In the genomic region with DNA sequence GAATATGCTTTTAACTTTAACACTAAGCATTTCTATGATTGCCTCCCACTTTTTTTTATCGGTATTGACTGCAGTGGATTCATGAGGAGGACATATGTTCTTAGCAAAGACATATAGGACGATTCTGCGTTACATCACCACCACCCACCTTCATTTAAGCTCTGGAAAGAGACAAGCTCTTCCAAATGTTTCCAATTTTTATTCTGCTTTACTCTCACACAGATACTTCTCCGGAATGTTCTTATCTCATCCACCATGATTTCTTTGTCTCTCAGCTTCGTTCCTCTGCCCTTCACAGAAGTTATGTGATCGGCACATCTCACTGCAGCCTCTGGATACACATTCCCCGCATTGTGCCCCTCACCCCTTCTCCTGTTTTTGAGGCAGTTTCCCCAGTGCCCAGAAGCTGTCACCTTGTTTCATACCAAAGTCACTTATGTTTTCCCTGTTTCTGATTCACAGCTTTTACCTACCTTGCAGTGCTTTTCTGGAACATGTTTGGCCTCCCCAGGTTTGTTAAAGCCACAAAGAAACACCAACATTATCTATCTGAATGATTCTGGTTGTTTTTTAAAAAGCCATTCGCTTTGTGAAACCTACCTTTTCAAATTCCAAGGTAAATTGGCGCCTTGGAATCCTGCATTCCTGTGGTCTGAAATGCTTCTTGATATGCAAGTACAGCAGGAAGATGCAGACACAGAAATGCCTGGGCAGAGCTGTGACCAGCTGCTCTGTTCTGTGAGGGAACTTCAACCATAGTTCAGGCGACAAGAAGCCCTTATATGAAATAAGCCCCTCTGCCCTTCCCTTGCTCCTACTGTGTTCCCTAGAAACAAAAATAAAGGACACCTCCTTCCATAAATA, we compare ENCODE assay signal across 1 cellular context.
TF ChIP-seq lines count a peak whose summit lies in the region.

No MANE protein-coding gene starts in this region.

TF ChIP-seq in H1, 55 proteins besides CTCF, POLR2A, EP300 and RAD21:
- no peak for TF ChIP-seq ATF3 (IDR thresholded peaks at IDR 0.05; ENCODE audit: insufficient read depth, low read depth, low read length)
- no peak for TF ChIP-seq CBX5 (IDR thresholded peaks at IDR 0.05; ENCODE audit: low read depth, low read length)
- TF ChIP-seq RBBP5 (IDR thresholded peaks at IDR 0.05; ENCODE audit: borderline replicate concordance, low read depth, low read length): 0 out of 2 replicates have a peak, but pooled peaks have one; percentile 69
- TF ChIP-seq PHF8 (conservative IDR thresholded peaks at IDR 0.05; ENCODE audit: low read depth, low read length): no peak
- no peak for TF ChIP-seq SP2 (IDR thresholded peaks at IDR 0.05; ENCODE audit: low read length)
- peak; percentile 60 for TF ChIP-seq ASH2L (IDR thresholded peaks at IDR 0.05; ENCODE audit: low read length)
- no peak for TF ChIP-seq CHD2 (IDR thresholded peaks at IDR 0.05; ENCODE audit: low read length)
- TF ChIP-seq SIRT6 (IDR thresholded peaks at IDR 0.05; ENCODE audit: low read length): no peak
- TF ChIP-seq TEAD4 (IDR thresholded peaks at IDR 0.05; ENCODE audit: low read depth, low read length): peak; percentile 88
